9 cellular contexts compared by ENCODE assay signal in genomic region chr16:81697886-81698635, GRCh38.
A peak's percentile ranks its signal among the peaks of the same experiment; 100 is the strongest.
DNase-seq lines count a peak whose midpoint lies in the region; ATAC-seq and TF ChIP-seq lines count a peak whose summit lies in the region.
"Had no signal": no experiment of that assay in that cellular context is flagged by ENCODE, and none has a peak within 500 bp of the region (broad histone marks: within the 10 kb centered on the region; RNA-seq: fewer than 3 reads in every experiment).

No MANE protein-coding gene starts in this region.

- no peaks in the 10 kb centered on the region for H3K9me3 Mint-ChIP-seq in activated CD4-positive, alpha-beta memory T cell treated with anti-CD3 and anti-CD28 coated beads, Interleukin-2, amount 10 ng/mL, durations not matched to agents 7 days and 5 days
- H3K9me3 Mint-ChIP-seq: type B pancreatic cell had no signal

- no peaks in the 10 kb centered on the region for H3K9me3 ChIP-seq in BE2C

- H3K27ac Mint-ChIP-seq in activated CD4-positive, alpha-beta memory T cell treated with anti-CD3 and anti-CD28 coated beads, Interleukin-2, amount 10 ng/mL, durations not matched to agents 7 days and 5 days, result no peak overlapping the region
- H3K27ac Mint-ChIP-seq: type B pancreatic cell had no signal

- in situ Hi-C loops in astrocyte of the spinal cord (cut with HindIII; ENCODE audit: low sequenced_read_pairs), result no loop called here

- POLR2A ChIA-PET in activated CD4-positive, alpha-beta memory T cell treated with anti-CD3 and anti-CD28 coated beads, Interleukin-2, amount 10 ng/mL, durations not matched to agents 7 days and 5 days (lab: Charles Lee), result interaction anchor here (1.3 kb wide), 1 partner anchor 21 kb away, joined by 3 read pairs; no protein-coding TSS in a partner anchor

- H3K4me1 Mint-ChIP-seq in activated CD4-positive, alpha-beta memory T cell treated with anti-CD3 and anti-CD28 coated beads, Interleukin-2, amount 10 ng/mL, durations not matched to agents 7 days and 5 days, result peaks cover 3% of the 10 kb centered on the region

- peak; percentile 75 for DNase-seq in Ammon's horn (ENCODE audit: low spot score)
- peak; percentile 47 for DNase-seq in astrocyte of the spinal cord (ENCODE audit: low read depth, low spot score)
- DNase-seq in left ventricle myocardium superior, result no peak
- peak in 46 of 56 donors; percentile 19 to 94 (median 58) for DNase-seq in nucleus accumbens (lab: John Stamatoyannopoulos, UW)
- DNase-seq in kidney glomerular epithelial cell (lab: John Stamatoyannopoulos, UW), result no peak
- DNase-seq in BE2C, result no peak
- no peak for DNase-seq in activated CD4-positive, alpha-beta memory T cell treated with anti-CD3 and anti-CD28 coated beads, Interleukin-2, amount 10 ng/mL, durations not matched to agents 7 days and 5 days

- no peaks in the 10 kb centered on the region for H3K27me3 ChIP-seq in BE2C

- TF ChIP-seq CTCF in astrocyte of the spinal cord (IDR thresholded peaks at IDR 0.05; ENCODE audit: low read depth, low read length) (no peak), BE2C (IDR thresholded peaks at IDR 0.05; ENCODE audit: low read depth, low read length) (no peak)

- H3K36me3 Mint-ChIP-seq in activated CD4-positive, alpha-beta memory T cell treated with anti-CD3 and anti-CD28 coated beads, Interleukin-2, amount 10 ng/mL, durations not matched to agents 7 days and 5 days (ENCODE audit: low read depth), result peaks cover 14% of the 10 kb centered on the region

- H3K4me3 Mint-ChIP-seq in activated CD4-positive, alpha-beta memory T cell treated with anti-CD3 and anti-CD28 coated beads, Interleukin-2, amount 10 ng/mL, durations not matched to agents 7 days and 5 days, result no peak overlapping the region
- H3K4me3 Mint-ChIP-seq: type B pancreatic cell had no signal

- peaks cover 2% of the 10 kb centered on the region; the same call in 1 of the 2 replicates for H3K36me3 ChIP-seq in BE2C

- no peaks in the 10 kb centered on the region for H3K27me3 Mint-ChIP-seq in activated CD4-positive, alpha-beta memory T cell treated with anti-CD3 and anti-CD28 coated beads, Interleukin-2, amount 10 ng/mL, durations not matched to agents 7 days and 5 days
- H3K27me3 Mint-ChIP-seq: type B pancreatic cell had no signal

- intact Hi-C loops in left ventricle myocardium superior (cut with micrococcal nuclease), result no loop called here

- CTCF ChIA-PET in activated CD4-positive, alpha-beta memory T cell treated with anti-CD3 and anti-CD28 coated beads, Interleukin-2, amount 10 ng/mL, durations not matched to agents 7 days and 5 days (lab: Charles Lee), result interaction anchor here (0.7 to 2.1 kb wide), 22 partner anchors 10 to 332 kb away, joined by 3 to 30 read pairs (median 3); no protein-coding TSS in a partner anchor

- H3K4me1 ChIP-seq in BE2C, result no peaks in the 10 kb centered on the region

- ATAC-seq in left ventricle myocardium superior (peak; percentile 18), GM19035 (IDR thresholded peaks at IDR 0.05; ENCODE audit: unreplicated experiment) (no peak)

- no peak overlapping the region for H3K4me3 ChIP-seq in astrocyte of the spinal cord (ENCODE audit: low read depth, low read length)
- H3K4me3 ChIP-seq in BE2C (ENCODE audit: low read depth, low read length), result no peak overlapping the region

Comparison
In these comparisons a context has a peak if more than half of its experiments do, and no peak if none do; other contexts are left out.
1. DNase-seq: peak in Ammon's horn (single experiment), astrocyte of the spinal cord (single experiment) and nucleus accumbens (46 of 56); none in left ventricle myocardium superior (single experiment), kidney glomerular epithelial cell (single experiment), BE2C (single experiment) and activated CD4-positive, alpha-beta memory T cell treated with anti-CD3 and anti-CD28 coated beads, Interleukin-2, amount 10 ng/mL, durations not matched to agents 7 days and 5 days (single experiment).